ENCODE assay signal across 28 cellular contexts in genomic region chr2:58473165-58473564, GRCh38.
"Had no signal": no experiment of that assay in that cellular context is flagged by ENCODE, and none has a peak within 500 bp of the region (broad histone marks: within the 10 kb centered on the region; RNA-seq: fewer than 3 reads in every experiment).

No MANE protein-coding gene starts in this region.

- H3K9me3 Mint-ChIP-seq: stimulated activated effector memory CD8-positive, alpha-beta T cell treated with anti-CD3 and anti-CD28 coated beads, Interleukin-12 subunit alpha, Interleukin-12 subunit beta, amount 100 ng/mL, for 72 hours; stimulated activated memory B cell treated with anti-CD40 and anti-IgM and Interleukin-4, amounts not matched to agents 10 μg/mL and 1 μg/mL and 100 μg/mL, for 72 hours; stimulated activated naive B cell treated with anti-CD40 and anti-IgM and Interleukin-4, amounts not matched to agents 10 μg/mL and 1 μg/mL and 100 μg/mL, for 72 hours; stimulated activated naive CD8-positive, alpha-beta T cell treated with anti-CD3 and anti-CD28 coated beads, Interleukin-15, amount 100 ng/mL, for 72 hours; stimulated activated naive CD8-positive, alpha-beta T cell treated with anti-CD3 and anti-CD28 coated beads, Interleukin-15, Interleukin-2, amounts not matched to agents 100 ng/mL and 50 ng/mL, for 24 hours; type B pancreatic cell had no signal

- H3K4me1 ChIP-seq: stomach, suprapubic skin, testis, thyroid gland, tibial artery, tibial nerve, transverse colon, upper lobe of left lung, upper lobe of right lung, uterus, vagina had no signal

- FAIRE-seq: urothelium cell line had no signal

- H3K27me3 Mint-ChIP-seq: stimulated activated memory B cell treated with anti-CD40 and anti-IgM and Interleukin-4, amounts not matched to agents 10 μg/mL and 1 μg/mL and 100 μg/mL, for 72 hours; stimulated activated naive CD8-positive, alpha-beta T cell treated with anti-CD3 and anti-CD28 coated beads, Interleukin-15, amount 100 ng/mL, for 72 hours; type B pancreatic cell had no signal

- H3K4me3 Mint-ChIP-seq: stimulated activated effector memory CD8-positive, alpha-beta T cell treated with anti-CD3 and anti-CD28 coated beads, Interleukin-12 subunit alpha, Interleukin-12 subunit beta, amount 100 ng/mL, for 72 hours; stimulated activated memory B cell treated with anti-CD40 and anti-IgM and Interleukin-4, amounts not matched to agents 10 μg/mL and 1 μg/mL and 100 μg/mL, for 72 hours; stimulated activated naive B cell treated with anti-CD40 and anti-IgM and Interleukin-4, amounts not matched to agents 10 μg/mL and 1 μg/mL and 100 μg/mL, for 72 hours; stimulated activated naive CD8-positive, alpha-beta T cell treated with anti-CD3 and anti-CD28 coated beads, Interleukin-15, amount 100 ng/mL, for 72 hours; stimulated activated naive CD8-positive, alpha-beta T cell treated with anti-CD3 and anti-CD28 coated beads, Interleukin-15, Interleukin-2, amounts not matched to agents 100 ng/mL and 50 ng/mL, for 24 hours; type B pancreatic cell had no signal

- H3K27ac ChIP-seq: stomach, suprapubic skin, testis, thoracic aorta, thyroid gland, tibial artery, tibial nerve, transverse colon, upper lobe of left lung, upper lobe of right lung, uterus, vagina had no signal

- H3K27me3 ChIP-seq: stomach, suprapubic skin, testis, thyroid gland, tibial artery, tibial nerve, transverse colon, upper lobe of left lung, upper lobe of right lung, uterus, vagina had no signal

- H3K36me3 ChIP-seq: stomach, suprapubic skin, thoracic aorta, thyroid gland, tibial artery, tibial nerve, transverse colon, upper lobe of left lung, upper lobe of right lung, uterus, vagina had no signal

- H3K9me3 ChIP-seq: stomach, suprapubic skin, testis, thoracic aorta, thyroid gland, tibial artery, tibial nerve, transverse colon, upper lobe of left lung, upper lobe of right lung, uterus, vagina had no signal

- ATAC-seq: stimulated activated effector memory CD8-positive, alpha-beta T cell treated with anti-CD3 and anti-CD28 coated beads, Interleukin-12 subunit alpha, Interleukin-12 subunit beta, amount 100 ng/mL, for 72 hours; stimulated activated memory B cell treated with anti-CD40 and anti-IgM and Interleukin-4, amounts not matched to agents 10 μg/mL and 1 μg/mL and 100 μg/mL, for 72 hours; stimulated activated naive B cell treated with anti-CD40 and anti-IgM and Interleukin-4, amounts not matched to agents 10 μg/mL and 1 μg/mL and 100 μg/mL, for 72 hours; stimulated activated naive CD8-positive, alpha-beta T cell treated with anti-CD3 and anti-CD28 coated beads, Interleukin-15, amount 100 ng/mL, for 72 hours; stimulated activated naive CD8-positive, alpha-beta T cell treated with anti-CD3 and anti-CD28 coated beads, Interleukin-15, Interleukin-2, amounts not matched to agents 100 U/mL and 50 U/mL, for 24 hours; upper lobe of right lung had no signal

- DNase-seq: stimulated activated CD4-positive, alpha-beta T cell treated with anti-CD3 and anti-CD28 coated beads, Interleukin-2, amount 100 ng/mL, for 48 hours; stimulated activated CD4-positive, alpha-beta T cell treated with anti-CD3 and anti-CD28 coated beads, Interleukin-4, amount 100 ng/mL, for 1 hour; stimulated activated CD4-positive, alpha-beta T cell treated with anti-CD3 and anti-CD28 coated beads, Interleukin-4, amount 100 ng/mL, for 24 hours; stimulated activated CD4-positive, alpha-beta T cell treated with anti-CD3 and anti-CD28 coated beads, Interleukin-4, amount 100 ng/mL, for 4 hours; stimulated activated CD8-positive, alpha-beta memory T cell treated with anti-CD3 and anti-CD28 coated beads, Interleukin-4, amount 100 ng/mL, for 48 hours; stimulated activated naive B cell treated with anti-CD40 and anti-IgM and Interleukin-4, amounts not matched to agents 10 μg/mL and 1 μg/mL and 100 μg/mL, for 72 hours; stimulated activated naive CD4-positive, alpha-beta T cell treated with Interleukin-2 at 50 U/mL for 16 hours; stimulated activated naive CD8-positive, alpha-beta T cell treated with anti-CD3 and anti-CD28 coated beads, Interleukin-15, amount 100 ng/mL, for 72 hours; stimulated activated naive CD8-positive, alpha-beta T cell treated with anti-CD3 and anti-CD28 coated beads, Interleukin-15, Interleukin-2, amounts not matched to agents 100 U/mL and 50 U/mL, for 24 hours; stomach; substantia nigra; testis; thyroid gland; tibial artery; transverse colon; trophoblast cell; upper lobe of left lung; upper lobe of right lung; uterus had no signal

- H3K36me3 Mint-ChIP-seq: stimulated activated effector memory CD8-positive, alpha-beta T cell treated with anti-CD3 and anti-CD28 coated beads, Interleukin-12 subunit alpha, Interleukin-12 subunit beta, amount 100 ng/mL, for 72 hours; stimulated activated memory B cell treated with anti-CD40 and anti-IgM and Interleukin-4, amounts not matched to agents 10 μg/mL and 1 μg/mL and 100 μg/mL, for 72 hours; stimulated activated naive B cell treated with anti-CD40 and anti-IgM and Interleukin-4, amounts not matched to agents 10 μg/mL and 1 μg/mL and 100 μg/mL, for 72 hours; type B pancreatic cell had no signal

- H3K27ac Mint-ChIP-seq: stimulated activated effector memory CD8-positive, alpha-beta T cell treated with anti-CD3 and anti-CD28 coated beads, Interleukin-12 subunit alpha, Interleukin-12 subunit beta, amount 100 ng/mL, for 72 hours; stimulated activated memory B cell treated with anti-CD40 and anti-IgM and Interleukin-4, amounts not matched to agents 10 μg/mL and 1 μg/mL and 100 μg/mL, for 72 hours; stimulated activated naive B cell treated with anti-CD40 and anti-IgM and Interleukin-4, amounts not matched to agents 10 μg/mL and 1 μg/mL and 100 μg/mL, for 72 hours; stimulated activated naive CD8-positive, alpha-beta T cell treated with anti-CD3 and anti-CD28 coated beads, Interleukin-15, amount 100 ng/mL, for 72 hours; stimulated activated naive CD8-positive, alpha-beta T cell treated with anti-CD3 and anti-CD28 coated beads, Interleukin-15, Interleukin-2, amounts not matched to agents 100 ng/mL and 50 ng/mL, for 24 hours; type B pancreatic cell had no signal

- H3K4me1 Mint-ChIP-seq: stimulated activated effector memory CD8-positive, alpha-beta T cell treated with anti-CD3 and anti-CD28 coated beads, Interleukin-12 subunit alpha, Interleukin-12 subunit beta, amount 100 ng/mL, for 72 hours; stimulated activated memory B cell treated with anti-CD40 and anti-IgM and Interleukin-4, amounts not matched to agents 10 μg/mL and 1 μg/mL and 100 μg/mL, for 72 hours; stimulated activated naive B cell treated with anti-CD40 and anti-IgM and Interleukin-4, amounts not matched to agents 10 μg/mL and 1 μg/mL and 100 μg/mL, for 72 hours; stimulated activated naive CD8-positive, alpha-beta T cell treated with anti-CD3 and anti-CD28 coated beads, Interleukin-15, amount 100 ng/mL, for 72 hours had no signal

- H3K4me3 ChIP-seq: stomach, suprapubic skin, testis, thoracic aorta, thyroid gland, tibial artery, tibial nerve, transverse colon, upper lobe of left lung, upper lobe of right lung, uterus, vagina had no signal
